Comparison of ENCODE assay signal across 25 cellular contexts in the genomic region with DNA sequence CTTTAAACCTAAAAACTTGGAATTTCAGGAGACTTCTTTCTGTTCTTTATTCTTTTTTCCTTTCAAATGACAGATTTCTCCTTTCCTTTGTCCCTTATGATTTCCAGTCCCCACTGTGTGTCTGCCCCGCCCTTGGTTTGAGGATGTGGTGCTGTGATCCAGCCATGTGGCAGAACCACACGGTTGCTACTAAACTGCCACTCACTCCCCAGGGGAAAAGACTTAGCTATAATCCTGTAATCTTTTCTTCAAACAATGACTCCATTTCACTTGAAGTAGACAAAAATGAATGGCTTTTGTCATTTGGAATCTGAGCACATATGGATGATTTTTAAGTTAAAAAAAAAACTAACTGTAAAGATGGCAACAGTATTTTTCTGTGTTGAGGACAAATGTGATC.
DNase-seq lines count a peak whose midpoint lies in the region; ATAC-seq, FAIRE-seq and TF ChIP-seq lines count a peak whose summit lies in the region.
"Had no signal": no experiment of that assay in that cellular context is flagged by ENCODE, and none has a peak within 500 bp of the region (broad histone marks: within the 10 kb centered on the region; RNA-seq: fewer than 3 reads in every experiment).

No MANE protein-coding gene starts in this region.

- H3K4me1 Mint-ChIP-seq in T-cell = no peaks in the 10 kb centered on the region
- no peaks in the 10 kb centered on the region for H3K4me1 Mint-ChIP-seq in activated naive CD4-positive, alpha-beta T cell treated with anti-CD3 and anti-CD28 coated beads for 36 hours (ENCODE audit: low read depth)
- H3K4me1 Mint-ChIP-seq: CD4-positive, CD25-positive, alpha-beta regulatory T cell had no signal

- H3K36me3 Mint-ChIP-seq in T-cell = no peaks in the 10 kb centered on the region
- no peaks in the 10 kb centered on the region for H3K36me3 Mint-ChIP-seq in activated naive CD4-positive, alpha-beta T cell treated with anti-CD3 and anti-CD28 coated beads for 36 hours (ENCODE audit: low read depth)
- H3K36me3 Mint-ChIP-seq: CD4-positive, CD25-positive, alpha-beta regulatory T cell had no signal

- H3K4me3 ChIP-seq in WERI-Rb-1 (ENCODE audit: low read depth, low read length) (no peak overlapping the region), aorta (ENCODE audit: low read length in 2 of 2) (no peak overlapping the region)
- H3K4me3 ChIP-seq: GM23248, MG63, PC-9, SJSA1 had no signal

- intact Hi-C loops in activated naive CD4-positive, alpha-beta T cell treated with anti-CD3 and anti-CD28 coated beads for 36 hours (cut with micrococcal nuclease) = no loop called here
- intact Hi-C loops in aorta (cut with DNase I) = no loop called here

- H3K27ac Mint-ChIP-seq in T-cell = no peak overlapping the region
- H3K27ac Mint-ChIP-seq in activated naive CD4-positive, alpha-beta T cell treated with anti-CD3 and anti-CD28 coated beads for 36 hours = no peak overlapping the region
- H3K27ac Mint-ChIP-seq: CD4-positive, CD25-positive, alpha-beta regulatory T cell had no signal

- H3K27me3 Mint-ChIP-seq in T-cell = peaks cover 4 to 14% of the 10 kb centered on the region in 2 donors
- H3K27me3 Mint-ChIP-seq in activated naive CD4-positive, alpha-beta T cell treated with anti-CD3 and anti-CD28 coated beads for 36 hours (ENCODE audit: low read depth) = peaks cover 18% of the 10 kb centered on the region
- H3K27me3 Mint-ChIP-seq: CD4-positive, CD25-positive, alpha-beta regulatory T cell had no signal

- H3K9me3 ChIP-seq in WERI-Rb-1 (ENCODE audit: severe bottlenecking) = peaks cover 3% of the 10 kb centered on the region
- no peaks in the 10 kb centered on the region for H3K9me3 ChIP-seq in aorta (ENCODE audit: control insufficient read depth, low read length)
- H3K9me3 ChIP-seq: BE2C, MG63, SJSA1 had no signal

- POLR2A ChIA-PET in T-cell (lab: Charles Lee) = no interaction called here

- DNase-seq in D721Med (ENCODE audit: insufficient read length, low spot score) (peak; percentile 30), NCI-H69 (lab: John Stamatoyannopoulos, UW) (peak; percentile 1), WERI-Rb-1 (peak; percentile 64), T-cell (no peak), aorta (no peak)
- no peak for DNase-seq in activated naive CD4-positive, alpha-beta T cell treated with anti-CD3 and anti-CD28 coated beads for 36 hours
- no peak for DNase-seq in stimulated activated CD4-positive, alpha-beta T cell treated with anti-CD3 and anti-CD28 coated beads, Interleukin-2, amount 100 ng/mL, for 24 hours
- DNase-seq: BE2C; CD4-positive, CD25-positive, alpha-beta regulatory T cell; DMS53; GM23248; HCEC 1CT; IMR-90; KG1; MG63; NCI-H1417; NCI-H1694; NCI-H2029 treated with DMSO at 0.1 percent for 48 hours; NCI-H2227 treated with DMSO at 0.1 percent for 48 hours; NCI-H510A; NCI-H774; PC-9 had no signal

- no peak overlapping the region for H3K4me3 Mint-ChIP-seq in T-cell
- H3K4me3 Mint-ChIP-seq in activated naive CD4-positive, alpha-beta T cell treated with anti-CD3 and anti-CD28 coated beads for 36 hours = no peak overlapping the region
- H3K4me3 Mint-ChIP-seq: CD4-positive, CD25-positive, alpha-beta regulatory T cell had no signal

- no peaks in the 10 kb centered on the region for H3K36me3 ChIP-seq in WERI-Rb-1
- no peaks in the 10 kb centered on the region for H3K36me3 ChIP-seq in aorta (ENCODE audit: control insufficient read depth in 1 of 2, insufficient read depth in 2 of 2, low read length in 1 of 2)
- H3K36me3 ChIP-seq: BE2C, MG63, SJSA1 had no signal

- 74 to 79% methylated on average over 2 of the region's 2 CpGs for WGBS in aorta, 2 donors

- H3K27me3 ChIP-seq in WERI-Rb-1 (ENCODE audit: insufficient read depth, low read depth, severe bottlenecking) = no peaks in the 10 kb centered on the region
- no peaks in the 10 kb centered on the region for H3K27me3 ChIP-seq in aorta (ENCODE audit: control insufficient read depth in 1 of 2, insufficient read depth in 2 of 2, low read length in 1 of 2)
- H3K27me3 ChIP-seq: BE2C, SJSA1 had no signal

- H3K9me3 Mint-ChIP-seq in T-cell = no peaks in the 10 kb centered on the region
- H3K9me3 Mint-ChIP-seq in activated naive CD4-positive, alpha-beta T cell treated with anti-CD3 and anti-CD28 coated beads for 36 hours = no peaks in the 10 kb centered on the region

- FAIRE-seq in D721Med (lab: Jason Lieb, UNC) = peak; percentile 66
- FAIRE-seq: GM18507 had no signal

- H3K27ac ChIP-seq in WERI-Rb-1 (peak overlapping the region; percentile 57), aorta (ENCODE audit: low read depth in 1 of 2, low read length in 2 of 2) (no peak overlapping the region)
- H3K27ac ChIP-seq: GM23248, PC-9, SJSA1 had no signal

- no peak for TF ChIP-seq CTCF in D721Med (IDR thresholded peaks at IDR 0.05; ENCODE audit: insufficient read depth, missing control alignments)
- TF ChIP-seq CTCF in WERI-Rb-1 (IDR thresholded peaks at IDR 0.05; ENCODE audit: low read depth, low read length) = no peak

- CTCF ChIA-PET in T-cell (lab: Charles Lee) = no interaction called here
- CTCF ChIA-PET in activated naive CD4-positive, alpha-beta T cell treated with anti-CD3 and anti-CD28 coated beads for 36 hours (lab: Charles Lee) = interaction anchor here (0.5 kb wide), 1 partner anchor 84 kb away, joined by 3 read pairs; no protein-coding TSS in a partner anchor

- H3K4me1 ChIP-seq in aorta (ENCODE audit: control insufficient read depth in 1 of 2, insufficient read depth in 2 of 2, low read length in 2 of 2) = no peaks in the 10 kb centered on the region
- H3K4me1 ChIP-seq: BE2C, SJSA1 had no signal

- ATAC-seq in T-cell (replicated peaks in 1 of 4) (no peak), aorta (ENCODE audit: low FRiP score) (no peak)
- ATAC-seq: Right ventricle myocardium inferior had no signal

Comparison
In these comparisons a context has a peak if more than half of its experiments do, and no peak if none do; other contexts are left out.
1. DNase-seq: peak in D721Med (single experiment), NCI-H69 (single experiment) and WERI-Rb-1 (single experiment); none in T-cell (0 of 34), activated naive CD4-positive, alpha-beta T cell treated with anti-CD3 and anti-CD28 coated beads for 36 hours (single experiment), aorta (0 of 2) and stimulated activated CD4-positive, alpha-beta T cell treated with anti-CD3 and anti-CD28 coated beads, Interleukin-2, amount 100 ng/mL, for 24 hours (0 of 2).